Comparison of ENCODE assay signal across 9 cellular contexts in the genomic region with DNA sequence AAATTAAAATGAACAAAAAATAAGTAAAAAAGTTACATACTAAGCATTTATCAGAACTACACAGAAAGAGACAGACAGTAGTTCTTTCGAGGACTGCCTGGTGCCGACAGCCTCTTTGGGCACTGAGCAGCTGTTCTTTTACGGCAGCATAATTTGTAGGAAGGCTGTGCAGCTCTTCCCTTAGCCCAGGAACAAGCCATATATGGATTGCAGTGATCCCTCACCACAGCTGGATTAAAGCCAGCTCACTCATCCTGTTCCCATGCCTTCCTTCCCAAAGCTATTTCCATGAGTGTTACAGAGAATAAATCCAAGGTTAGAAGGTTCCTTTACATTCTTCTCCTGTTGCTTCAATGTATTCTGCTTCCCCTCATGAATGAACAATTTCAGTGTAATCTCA.
DNase-seq lines count a peak whose midpoint lies in the region; ATAC-seq and TF ChIP-seq lines count a peak whose summit lies in the region.
"Had no signal": no experiment of that assay in that cellular context is flagged by ENCODE, and none has a peak within 500 bp of the region (broad histone marks: within the 10 kb centered on the region; RNA-seq: fewer than 3 reads in every experiment).

No MANE protein-coding gene starts in this region.

- H3K4me3 ChIP-seq in cardiac fibroblast (replicated peaks in 1 of 2; ENCODE audit: low read depth in 2 of 2, low read length in 2 of 2), result no peak overlapping the region

- DNase-seq in AG08396 (ENCODE audit: low spot score) (peak; percentile 73), NCI-H1417 treated with DMSO at 0.1 percent for 48 hours (lab: John Stamatoyannopoulos, UW) (peak; percentile 83), cardiac fibroblast (ENCODE audit: low read depth in 2 of 2) (peak; percentile 93 to 96), mesothelial cell of epicardium (ENCODE audit: low spot score in 2 of 2, unreplicated experiment in 2 of 2) (no peak), T-helper 1 cell (no peak)
- DNase-seq in central memory CD4-positive, alpha-beta T cell, result no peak

- H3K4me1 Mint-ChIP-seq in mesothelial cell of epicardium, result peaks cover 5% of the 10 kb centered on the region
- H3K4me1 Mint-ChIP-seq: activated naive CD4-positive, alpha-beta T cell treated with anti-CD3 and anti-CD28 coated beads, Interleukin-2, amount 50 U/mL, for 24 hours had no signal

- peak overlapping the region; percentile 28 for H3K27ac Mint-ChIP-seq in mesothelial cell of epicardium
- H3K27ac Mint-ChIP-seq: activated naive CD4-positive, alpha-beta T cell treated with anti-CD3 and anti-CD28 coated beads, Interleukin-2, amount 50 U/mL, for 24 hours had no signal

- no peak overlapping the region for H3K4me3 Mint-ChIP-seq in mesothelial cell of epicardium
- H3K4me3 Mint-ChIP-seq: activated naive CD4-positive, alpha-beta T cell treated with anti-CD3 and anti-CD28 coated beads, Interleukin-2, amount 50 U/mL, for 24 hours had no signal

- ATAC-seq in GM18870 (IDR thresholded peaks at IDR 0.05; ENCODE audit: unreplicated experiment), result no peak
- ATAC-seq in GM18511 (IDR thresholded peaks at IDR 0.05; ENCODE audit: unreplicated experiment), result no peak

- peaks cover under 1% of the 10 kb centered on the region for H3K9me3 Mint-ChIP-seq in mesothelial cell of epicardium
- H3K9me3 Mint-ChIP-seq: activated naive CD4-positive, alpha-beta T cell treated with anti-CD3 and anti-CD28 coated beads, Interleukin-2, amount 50 U/mL, for 24 hours had no signal

- H3K36me3 Mint-ChIP-seq in mesothelial cell of epicardium, result peaks cover 5% of the 10 kb centered on the region

- H3K27me3 Mint-ChIP-seq in mesothelial cell of epicardium (ENCODE audit: low read depth), result no peaks in the 10 kb centered on the region
- H3K27me3 Mint-ChIP-seq: activated naive CD4-positive, alpha-beta T cell treated with anti-CD3 and anti-CD28 coated beads, Interleukin-2, amount 50 U/mL, for 24 hours had no signal

- TF ChIP-seq CTCF in cardiac fibroblast (IDR thresholded peaks at IDR 0.05; ENCODE audit: low read depth, low read length) (no peak), mesothelial cell of epicardium (IDR thresholded peaks at IDR 0.05; ENCODE audit: unreplicated experiment) (no peak)

Comparison
In these comparisons a context has a peak if more than half of its experiments do, and no peak if none do; other contexts are left out.
1. DNase-seq: peak in AG08396 (single experiment), NCI-H1417 treated with DMSO at 0.1 percent for 48 hours (single experiment) and cardiac fibroblast (2 of 2); none in mesothelial cell of epicardium (0 of 2), central memory CD4-positive, alpha-beta T cell (single experiment) and T-helper 1 cell (0 of 5).